8 cellular contexts compared by ENCODE assay signal in genomic region chr12:113056631-113057488, GRCh38. TPM values are rescaled to one million over a fixed set of nuclear protein-coding genes. Genes with fewer than 3 reads are reported as not detected.
DNase-seq lines count a peak whose midpoint lies in the region; ATAC-seq and TF ChIP-seq lines count a peak whose summit lies in the region.

TSS of gene DTX1 (plus strand) at chr12:113056730. CDS start at chr12:113058193, 1,463 bp downstream.

- H3K4me2 ChIP-seq in OCI-LY1 (ENCODE audit: low read length) = peak within 1 kb of the TSS; percentile 97

- peaks cover 60% of the 10 kb centered on the region for H3K79me2 ChIP-seq in OCI-LY1 (ENCODE audit: insufficient read depth, low read length)

- peaks cover 1% of the 10 kb centered on the region for H3F3A ChIP-seq in OCI-LY1 (ENCODE audit: insufficient read depth, low read length)

- H3K4me3 ChIP-seq in AG09309 (ENCODE audit: control insufficient read depth, low read depth, low read length) (peak within 1 kb of the TSS; percentile 22), OCI-LY1 (ENCODE audit: low read depth, low read length, poor library complexity, severe bottlenecking) (peak within 1 kb of the TSS; percentile 73), ascending aorta (peak within 1 kb of the TSS; percentile 44 to 61)

- H3K36me3 ChIP-seq in OCI-LY1 (ENCODE audit: insufficient read depth, low read length) (peaks cover 50% of the 10 kb centered on the region), ascending aorta (no peaks in the 10 kb centered on the region)

- DNase-seq in AG09309 (ENCODE audit: low read depth) = no peak
- no peak for DNase-seq in ascending aorta (ENCODE audit: low spot score in 2 of 2)
- peak; percentile 42 to 49 for DNase-seq in stimulated activated CD4-positive, alpha-beta T cell treated with anti-CD3 and anti-CD28 coated beads, Interleukin-4, amount 100 ng/mL, for 4 hours
- DNase-seq in NCI-H1930 (lab: John Stamatoyannopoulos, UW) = no peak
- no peak for DNase-seq in NCI-H524 (lab: John Stamatoyannopoulos, UW)

- ATAC-seq in GM21515 (IDR thresholded peaks at IDR 0.05; ENCODE audit: unreplicated experiment) = no peak

- TF ChIP-seq CTCF in AG09309 (IDR thresholded peaks at IDR 0.05; ENCODE audit: control insufficient read depth, insufficient read depth, low read depth, low read length, missing control alignments) (no peak), OCI-LY1 (IDR thresholded peaks at IDR 0.05; ENCODE audit: low read length) (no peak), ascending aorta (IDR thresholded peaks at IDR 0.05) (no peak)

- peak within 1 kb of the TSS; percentile 85 for H3K9ac ChIP-seq in OCI-LY1 (ENCODE audit: low read length)

- H3K4me1 ChIP-seq in OCI-LY1 (ENCODE audit: insufficient read depth, low read length, severe bottlenecking) = peaks cover 73% of the 10 kb centered on the region
- H3K4me1 ChIP-seq in ascending aorta = peaks cover 0 to 9% of the 10 kb centered on the region in 2 donors

- H3K27me3 ChIP-seq in OCI-LY1 (ENCODE audit: insufficient read depth, low read length) (no peaks in the 10 kb centered on the region), ascending aorta (peaks cover 7% of the 10 kb centered on the region), layer of hippocampus (ENCODE audit: control insufficient read depth, insufficient read depth, low read length) (peaks cover 4% of the 10 kb centered on the region)

- H3K9me3 ChIP-seq in OCI-LY1 (ENCODE audit: low read length) (no peaks in the 10 kb centered on the region), ascending aorta (no peaks in the 10 kb centered on the region)

- no peaks in the 10 kb centered on the region for H4K20me1 ChIP-seq in OCI-LY1 (ENCODE audit: insufficient read depth, low read length)

- intact Hi-C loops in ascending aorta (cut with DNase I) = no loop called here

- H3K27ac ChIP-seq in OCI-LY1 (ENCODE audit: low read depth, low read length, poor library complexity, severe bottlenecking) (peak within 1 kb of the TSS; percentile 99), ascending aorta (no peak within 1 kb of the TSS), layer of hippocampus (ENCODE audit: low read depth, low read length) (peak within 1 kb of the TSS; percentile 44)

- no peaks in the 10 kb centered on the region for H3K9me2 ChIP-seq in OCI-LY1 (ENCODE audit: low read depth, low read length)

- H2AFZ ChIP-seq in OCI-LY1 (ENCODE audit: low read length) = no peak within 1 kb of the TSS

RNA-seq across cellular contexts. Expression of gene DTX1, which starts in this region (rescaled TPM):
- total RNA-seq in ascending aorta = 4.5 TPM

Comparison
In these comparisons a context has a peak if more than half of its experiments do, and no peak if none do; other contexts are left out.
1. DNase-seq: peak in stimulated activated CD4-positive, alpha-beta T cell treated with anti-CD3 and anti-CD28 coated beads, Interleukin-4, amount 100 ng/mL, for 4 hours (2 of 2); none in AG09309 (single experiment), ascending aorta (0 of 2), NCI-H1930 (0 of 2) and NCI-H524 (0 of 2).
2. H3K4me3 ChIP-seq: peak in every context shown above with its lines; median percentile 73 in OCI-LY1; 52 in ascending aorta; 22 in AG09309.
3. H3K27ac ChIP-seq: peak in OCI-LY1 (single experiment) and layer of hippocampus (single experiment); none in ascending aorta (0 of 2).